Comparison of ENCODE assay signal across 8 cellular contexts in genomic region chrX:79138658-79139241, GRCh38. TPM values are rescaled to one million over a fixed set of nuclear protein-coding genes. Genes with fewer than 3 reads are reported as not detected.
DNase-seq lines count a peak whose midpoint lies in the region; ATAC-seq and TF ChIP-seq lines count a peak whose summit lies in the region.

No MANE protein-coding gene starts in this region.

- no peak overlapping the region for H3K4me3 Mint-ChIP-seq in mesothelial cell of epicardium

- H3K27ac ChIP-seq in HL-60 (replicated peaks): peak overlapping the region; percentile 63

- peaks cover 8% of the 10 kb centered on the region for H3K9me3 Mint-ChIP-seq in mesothelial cell of epicardium

- no peaks in the 10 kb centered on the region for H3K27me3 ChIP-seq in HL-60 (ENCODE audit: insufficient read depth, poor library complexity, severe bottlenecking)

- H3K4me3 ChIP-seq in HL-60 (replicated peaks; ENCODE audit: insufficient read depth, low read length): no peak overlapping the region
- H3K4me3 ChIP-seq in lower leg skin (ENCODE audit: low read depth, poor library complexity, severe bottlenecking): no peak overlapping the region

- no peak overlapping the region for H3K27ac Mint-ChIP-seq in mesothelial cell of epicardium

- TF ChIP-seq CTCF in HL-60 (IDR thresholded peaks at IDR 0.05; ENCODE audit: insufficient read depth, low read length): no peak
- no peak for TF ChIP-seq CTCF in mesothelial cell of epicardium (IDR thresholded peaks at IDR 0.05; ENCODE audit: unreplicated experiment)
- no peak for TF ChIP-seq CTCF in lower leg skin (IDR thresholded peaks at IDR 0.05)

- DNase-seq in HL-60 (ENCODE audit: low read depth in 1 of 2, low spot score in 1 of 2): peak; percentile 34 to 88
- DNase-seq in central memory CD4-positive, alpha-beta T cell: peak; percentile 13
- DNase-seq in mesothelial cell of epicardium (ENCODE audit: low spot score in 2 of 2, unreplicated experiment in 2 of 2): no peak
- no peak for DNase-seq in mucosa of gallbladder (ENCODE audit: low spot score)
- DNase-seq in activated CD4-positive, alpha-beta T cell treated with anti-CD3 and anti-CD28 coated beads, Interleukin-2, amount 50 U/mL, for 48 hours: no peak
- no peak for DNase-seq in lower leg skin (ENCODE audit: low spot score in 2 of 2)

- intact Hi-C loops in lower leg skin (cut with DNase I; ENCODE audit: low total_unique reads): no loop called here

- H3K4me1 Mint-ChIP-seq in mesothelial cell of epicardium: no peaks in the 10 kb centered on the region

- ATAC-seq in GM18502 (IDR thresholded peaks at IDR 0.05; ENCODE audit: poor library complexity, unreplicated experiment): peak; percentile 98
- peak; percentile 96 for ATAC-seq in GM21529 (IDR thresholded peaks at IDR 0.05; ENCODE audit: unreplicated experiment)

- TF ChIP-seq POLR2A in lower leg skin (IDR thresholded peaks at IDR 0.05): no peak

- H3K36me3 Mint-ChIP-seq in mesothelial cell of epicardium: no peaks in the 10 kb centered on the region

- WGBS in lower leg skin, 2 donors: 68 to 74% methylated on average over 3 of the region's 3 CpGs

- no peaks in the 10 kb centered on the region for H3K27me3 Mint-ChIP-seq in mesothelial cell of epicardium (ENCODE audit: low read depth)

RNA-seq across cellular contexts. Expression of gene GPR174, which starts 5.7 kb away (rescaled TPM):
- not detected in 3 replicates for total RNA-seq in mesothelial cell of epicardium
- total RNA-seq in mucosa of gallbladder: 2.0 TPM
- under 1 TPM in 3 of 4 donors, not detected in 1; 0.20 to 0.52 (median 0.30) TPM for total RNA-seq in lower leg skin

Comparison
In these comparisons a context has a peak if more than half of its experiments do, and no peak if none do; other contexts are left out.
1. DNase-seq: peak in HL-60 (2 of 2) and central memory CD4-positive, alpha-beta T cell (single experiment); none in mesothelial cell of epicardium (0 of 2), mucosa of gallbladder (single experiment), activated CD4-positive, alpha-beta T cell treated with anti-CD3 and anti-CD28 coated beads, Interleukin-2, amount 50 U/mL, for 48 hours (0 of 2) and lower leg skin (0 of 2).